16 cellular contexts compared by ENCODE assay signal in genomic region chr4:530017-530781, GRCh38. TPM values are rescaled to one million over a fixed set of nuclear protein-coding genes. Genes with fewer than 3 reads are reported as not detected.
A peak's percentile ranks its signal among the peaks of the same experiment; 100 is the strongest.
DNase-seq lines count a peak whose midpoint lies in the region; ATAC-seq and TF ChIP-seq lines count a peak whose summit lies in the region.
"Had no signal": no experiment of that assay in that cellular context is flagged by ENCODE, and none has a peak within 500 bp of the region (broad histone marks: within the 10 kb centered on the region; RNA-seq: fewer than 3 reads in every experiment).

No MANE protein-coding gene starts in this region.

- no peaks in the 10 kb centered on the region for H3K79me2 ChIP-seq in PC-3 (ENCODE audit: low read length)

- H3K36me3 ChIP-seq in PC-3 (ENCODE audit: low read depth, low read length), result peaks cover 5% of the 10 kb centered on the region

- no peaks in the 10 kb centered on the region for H3K27me3 Mint-ChIP-seq in activated naive CD8-positive, alpha-beta T cell treated with anti-CD3 and anti-CD28 coated beads for 36 hours
- H3K27me3 Mint-ChIP-seq: CD4-positive, alpha-beta memory T cell had no signal

- POLR2A ChIA-PET in PC-3 (lab: Charles Lee; ENCODE audit: unreplicated experiment), result no interaction called here

- H3K27me3 ChIP-seq in PC-3 (ENCODE audit: low read length), result no peaks in the 10 kb centered on the region
- H3K27me3 ChIP-seq: BLaER1 had no signal

- no peak overlapping the region for H3K4me3 Mint-ChIP-seq in activated naive CD8-positive, alpha-beta T cell treated with anti-CD3 and anti-CD28 coated beads for 36 hours
- H3K4me3 Mint-ChIP-seq: CD14-positive monocyte; CD4-positive, alpha-beta memory T cell had no signal

- no TSS peak for BruUV-seq in PC-3 (replicated peaks; lab: Mats Ljungman, UMichigan)

- H3K9me2 ChIP-seq in PC-3 (replicated peaks; ENCODE audit: low read length), result no peaks in the 10 kb centered on the region

- DNase-seq in cardiac septum (ENCODE audit: low spot score), result peak; percentile 51
- DNase-seq in left ventricle myocardium superior, result no peak
- DNase-seq in mesenteric fat pad (ENCODE audit: low spot score), result peak; percentile 30
- peak; percentile 68 for DNase-seq in posterior vena cava (ENCODE audit: low spot score)
- no peak for DNase-seq in PC-3
- DNase-seq in activated naive CD8-positive, alpha-beta T cell treated with anti-CD3 and anti-CD28 coated beads for 36 hours, result no peak
- DNase-seq: 8988T; CD4-positive, alpha-beta memory T cell; DND-41; EL; GM23248 had no signal

- no peak for TF ChIP-seq CTCF in PC-3 (conservative IDR thresholded peaks at IDR 0.05; ENCODE audit: low read depth, low read length)

- H3K4me1 ChIP-seq in PC-3 (ENCODE audit: insufficient read depth, low read length), result no peaks in the 10 kb centered on the region
- H3K4me1 ChIP-seq: BLaER1, HAP-1 had no signal

- CTCF ChIA-PET in PC-3 (lab: Charles Lee), result no interaction called here

- peaks cover 40% of the 10 kb centered on the region for H3K36me3 Mint-ChIP-seq in activated naive CD8-positive, alpha-beta T cell treated with anti-CD3 and anti-CD28 coated beads for 36 hours

- H3F3A ChIP-seq in PC-3 (ENCODE audit: low read length, unreplicated experiment), result no peaks in the 10 kb centered on the region

- H3K9ac ChIP-seq in PC-3 (ENCODE audit: low read length), result no peak overlapping the region
- H3K9ac ChIP-seq: BLaER1, GM23248 had no signal

- no peaks in the 10 kb centered on the region for H4K20me1 ChIP-seq in PC-3 (ENCODE audit: low read length)
- H4K20me1 ChIP-seq: BLaER1 had no signal

- no peaks in the 10 kb centered on the region for H3K9me3 Mint-ChIP-seq in activated naive CD8-positive, alpha-beta T cell treated with anti-CD3 and anti-CD28 coated beads for 36 hours

- H3K4me3 ChIP-seq in PC-3 (ENCODE audit: low read length), result no peak overlapping the region
- H3K4me3 ChIP-seq: BLaER1, GM23248, HAP-1 had no signal

- peaks cover 1% of the 10 kb centered on the region for H3K4me1 Mint-ChIP-seq in activated naive CD8-positive, alpha-beta T cell treated with anti-CD3 and anti-CD28 coated beads for 36 hours
- H3K4me1 Mint-ChIP-seq: CD14-positive monocyte had no signal

- no peak overlapping the region for H3K27ac Mint-ChIP-seq in activated naive CD8-positive, alpha-beta T cell treated with anti-CD3 and anti-CD28 coated beads for 36 hours
- H3K27ac Mint-ChIP-seq: CD4-positive, alpha-beta memory T cell had no signal

- H3K4me2 ChIP-seq in PC-3 (ENCODE audit: low read length), result no peak overlapping the region
- H3K4me2 ChIP-seq: BLaER1 had no signal

- no peaks in the 10 kb centered on the region for H3K9me3 ChIP-seq in PC-3 (ENCODE audit: low read length)
- H3K9me3 ChIP-seq: BLaER1, HAP-1 had no signal

- ATAC-seq in left ventricle myocardium superior (no peak), PC-3 (no peak), HG03460 (IDR thresholded peaks at IDR 0.05; ENCODE audit: unreplicated experiment) (no peak)

- intact Hi-C loops in cardiac septum (cut with DNase I), result no loop called here
- intact Hi-C loops in left ventricle myocardium superior (cut with micrococcal nuclease), result no loop called here
- intact Hi-C loops in posterior vena cava (cut with DNase I), result no loop called here
- intact Hi-C loops in PC-3 (cut with micrococcal nuclease), result no loop called here

- H3K27ac ChIP-seq in PC-3 (ENCODE audit: low read length), result no peak overlapping the region
- H3K27ac ChIP-seq: BLaER1, GM23248 had no signal

- H2AFZ ChIP-seq in PC-3 (ENCODE audit: low read length), result no peak overlapping the region
- H2AFZ ChIP-seq: GM23248 had no signal

RNA-seq across cellular contexts. Expression of gene PIGG, which starts 31.2 kb away (rescaled TPM):
- 22.4 TPM for total RNA-seq in cardiac septum
- total RNA-seq in left ventricle myocardium superior, result 20.0 TPM
- total RNA-seq in mesenteric fat pad, result 45.1 TPM
- 10 to 100 TPM; 32.7 to 42.8 TPM for total RNA-seq in posterior vena cava
- total RNA-seq in PC-3 (2014; rRNA removed), result 21.2 and 27.9 TPM in 2 replicates
- total RNA-seq in activated naive CD8-positive, alpha-beta T cell treated with anti-CD3 and anti-CD28 coated beads for 36 hours, result 10 to 100 TPM; 40.1 to 45.1 TPM

RNA-seq across cellular contexts. Expression of gene ZNF721, which starts 31.2 kb away (rescaled TPM):
- total RNA-seq in cardiac septum (14.9 TPM), left ventricle myocardium superior (12.8 TPM), mesenteric fat pad (18.2 TPM), posterior vena cava (10 to 100 TPM; 17.4 to 20.4 TPM), PC-3 (2014; rRNA removed) (17.5 and 23.1 TPM in 2 replicates)
- total RNA-seq in activated naive CD8-positive, alpha-beta T cell treated with anti-CD3 and anti-CD28 coated beads for 36 hours, result 10 to 100 TPM; 33.4 to 38.3 TPM

RNA-seq across cellular contexts. Expression of gene TMEM271, which starts 45.9 kb away (rescaled TPM):
- total RNA-seq in cardiac septum (not detected), left ventricle myocardium superior (not detected), mesenteric fat pad (not detected), posterior vena cava (not detected), PC-3 (2014; rRNA removed) (not detected in 2 replicates)
- total RNA-seq in activated naive CD8-positive, alpha-beta T cell treated with anti-CD3 and anti-CD28 coated beads for 36 hours, result not detected
- total RNA-seq: CD4-positive, alpha-beta memory T cell; GM23248; HT-29 had no signal

Comparison
In these comparisons a context has a peak if more than half of its experiments do, and no peak if none do; other contexts are left out.
1. DNase-seq: peak in cardiac septum (single experiment), mesenteric fat pad (single experiment) and posterior vena cava (single experiment); none in left ventricle myocardium superior (single experiment), PC-3 (single experiment) and activated naive CD8-positive, alpha-beta T cell treated with anti-CD3 and anti-CD28 coated beads for 36 hours (single experiment).